33 cellular contexts compared by ENCODE assay signal in genomic region chr2:220422676-220423075, GRCh38.
DNase-seq lines count a peak whose midpoint lies in the region; ATAC-seq, FAIRE-seq and TF ChIP-seq lines count a peak whose summit lies in the region.
"Had no signal": no experiment of that assay in that cellular context is flagged by ENCODE, and none has a peak within 500 bp of the region (broad histone marks: within the 10 kb centered on the region; RNA-seq: fewer than 3 reads in every experiment).

No MANE protein-coding gene starts in this region.

- H3K4me3 ChIP-seq in HepG2 (replicated peaks in 1 of 3; ENCODE audit: insufficient read depth in 1 of 3, low read depth in 2 of 3, low read length in 3 of 3) = no peak overlapping the region
- no peak overlapping the region for H3K4me3 ChIP-seq in right lobe of liver
- no peak overlapping the region for H3K4me3 ChIP-seq in HEK293 (ENCODE audit: low read depth, low read length)
- H3K4me3 ChIP-seq: A549; BLaER1; BLaER1 treated with 17β-estradiol and CSF1 and Interleukin-3, amounts not matched to agents 10 nM and 100 nM had no signal

- in situ Hi-C loops in HepG2 (cut with HindIII; ENCODE audit: extremely low pct_ligation_motif_present, low pct_unique_long_range_greater_than_20kb) = no loop called here

- H3K27me3 ChIP-seq in HepG2 (ENCODE audit: control insufficient read depth in 1 of 2, insufficient read depth in 2 of 2, low read length in 2 of 2) = no peaks in the 10 kb centered on the region
- no peaks in the 10 kb centered on the region for H3K27me3 ChIP-seq in right lobe of liver
- H3K27me3 ChIP-seq: BE2C; BLaER1; BLaER1 treated with 17β-estradiol and CSF1 and Interleukin-3, amounts not matched to agents 10 nM and 100 nM had no signal

- H3K9me3 Mint-ChIP-seq in activated CD4-positive, alpha-beta memory T cell treated with anti-CD3 and anti-CD28 coated beads, Interleukin-2, amount 10 ng/mL, durations not matched to agents 7 days and 5 days = no peaks in the 10 kb centered on the region

- H3K9ac ChIP-seq in HepG2 (ENCODE audit: insufficient read depth, low read depth, low read length) = no peak overlapping the region
- H3K9ac ChIP-seq: BLaER1; BLaER1 treated with 17β-estradiol and CSF1 and Interleukin-3, amounts not matched to agents 10 nM and 100 nM had no signal

- no peaks in the 10 kb centered on the region for H3K36me3 Mint-ChIP-seq in activated CD4-positive, alpha-beta memory T cell treated with anti-CD3 and anti-CD28 coated beads, Interleukin-2, amount 10 ng/mL, durations not matched to agents 7 days and 5 days (ENCODE audit: low read depth)
- H3K36me3 Mint-ChIP-seq: CD14-positive monocyte; CD4-positive, alpha-beta memory T cell; CD4-positive, CD25-positive, alpha-beta regulatory T cell; CD8-positive, alpha-beta memory T cell; CD8-positive, alpha-beta T cell had no signal

- no peaks in the 10 kb centered on the region for H3K79me2 ChIP-seq in HepG2 (ENCODE audit: insufficient read depth, low read length)

- no peaks in the 10 kb centered on the region for H3K4me1 Mint-ChIP-seq in activated CD4-positive, alpha-beta memory T cell treated with anti-CD3 and anti-CD28 coated beads, Interleukin-2, amount 10 ng/mL, durations not matched to agents 7 days and 5 days
- H3K4me1 Mint-ChIP-seq: B cell; CD14-positive monocyte; CD4-positive, alpha-beta memory T cell; CD8-positive, alpha-beta memory T cell had no signal

- POLR2A ChIA-PET in HepG2 (lab: Yijun Ruan, JAX) (no interaction called here), HEK293 (lab: Yijun Ruan, JAX) (no interaction called here)
- POLR2A ChIA-PET in activated CD4-positive, alpha-beta memory T cell treated with anti-CD3 and anti-CD28 coated beads, Interleukin-2, amount 10 ng/mL, durations not matched to agents 7 days and 5 days (lab: Charles Lee) = no interaction called here

- 0% methylated on average over 1 of the region's 1 CpG for WGBS in HepG2 (ENCODE audit: low lambda C conversion rate)
- 40% methylated on average over 1 of the region's 1 CpG for WGBS in right lobe of liver (ENCODE audit: insufficient coverage, low coverage, low lambda C conversion rate, missing lambda C conversion rate)

- no peak overlapping the region for H2AFZ ChIP-seq in HepG2 (ENCODE audit: low read length)

- H3K4me3 Mint-ChIP-seq in activated CD4-positive, alpha-beta memory T cell treated with anti-CD3 and anti-CD28 coated beads, Interleukin-2, amount 10 ng/mL, durations not matched to agents 7 days and 5 days = no peak overlapping the region
- H3K4me3 Mint-ChIP-seq: B cell; CD14-positive monocyte; CD4-positive, alpha-beta memory T cell; CD4-positive, alpha-beta T cell; CD4-positive, CD25-positive, alpha-beta regulatory T cell; CD8-positive, alpha-beta memory T cell; CD8-positive, alpha-beta T cell had no signal

- H3K27ac Mint-ChIP-seq in activated CD4-positive, alpha-beta memory T cell treated with anti-CD3 and anti-CD28 coated beads, Interleukin-2, amount 10 ng/mL, durations not matched to agents 7 days and 5 days = no peak overlapping the region
- H3K27ac Mint-ChIP-seq: B cell; CD14-positive monocyte; CD4-positive, alpha-beta memory T cell; CD4-positive, alpha-beta T cell; CD4-positive, CD25-positive, alpha-beta regulatory T cell; CD8-positive, alpha-beta memory T cell; CD8-positive, alpha-beta T cell had no signal

- H3K4me1 ChIP-seq in HepG2 (ENCODE audit: insufficient read depth, low read length) = no peaks in the 10 kb centered on the region
- H3K4me1 ChIP-seq in right lobe of liver = no peaks in the 10 kb centered on the region
- no peaks in the 10 kb centered on the region for H3K4me1 ChIP-seq in HEK293 (ENCODE audit: control insufficient read depth, insufficient read depth, low read length)
- H3K4me1 ChIP-seq: A549; BE2C; BLaER1; BLaER1 treated with 17β-estradiol and CSF1 and Interleukin-3, amounts not matched to agents 10 nM and 100 nM; Caco-2 had no signal

- FAIRE-seq in HepG2 (lab: Jason Lieb, UNC) = no peak
- FAIRE-seq: A204.1, A549, D721Med had no signal

- DNase-seq in HepG2 (ENCODE audit: low spot score) (no peak), right lobe of liver (no peak)
- no peak for DNase-seq in activated CD4-positive, alpha-beta memory T cell treated with anti-CD3 and anti-CD28 coated beads, Interleukin-2, amount 10 ng/mL, durations not matched to agents 7 days and 5 days
- DNase-seq: 8988T; ACHN; AML-193; BE2C; C1 segment of cervical spinal cord; Caco-2; Calu3; CD4-positive, alpha-beta memory T cell; CD4-positive, alpha-beta T cell; CD4-positive, CD25-positive, alpha-beta regulatory T cell; CD8-positive, alpha-beta memory T cell; CD8-positive, alpha-beta T cell; COR-L47; DMS 273 treated with DMSO at 0.1 percent for 48 hours; DMS153; DMS53; DMS79; DMS79 treated with DMSO at 0.1 percent for 48 hours; DND-41; EL had no signal

- no peaks in the 10 kb centered on the region for H3K27me3 Mint-ChIP-seq in activated CD4-positive, alpha-beta memory T cell treated with anti-CD3 and anti-CD28 coated beads, Interleukin-2, amount 10 ng/mL, durations not matched to agents 7 days and 5 days
- H3K27me3 Mint-ChIP-seq: B cell; CD4-positive, alpha-beta T cell; CD4-positive, CD25-positive, alpha-beta regulatory T cell; CD8-positive, alpha-beta memory T cell had no signal

- BruUV-seq in HepG2 (replicated peaks; lab: Mats Ljungman, UMichigan) = no TSS peak

- TF ChIP-seq EP300 in HepG2 (IDR thresholded peaks at IDR 0.05; ENCODE audit: low read depth in 2 of 2, low read length in 2 of 2) = no peak
- no peak for TF ChIP-seq EP300 in HepG2 (CRISPR knock-in tag; IDR thresholded peaks at IDR 0.05; ENCODE audit: borderline replicate concordance)

- intact Hi-C loops in HepG2 (cut with micrococcal nuclease; ENCODE audit: unreplicated experiment) = no loop called here
- intact Hi-C loops in right lobe of liver (cut with DNase I) = no loop called here

- peaks cover 8% of the 10 kb centered on the region; the same call in 1 of the 2 replicates for H3K9me3 ChIP-seq in HepG2 (ENCODE audit: low read length)
- H3K9me3 ChIP-seq in right lobe of liver = no peaks in the 10 kb centered on the region
- no peaks in the 10 kb centered on the region for H3K9me3 ChIP-seq in HEK293 (ENCODE audit: control insufficient read depth, insufficient read depth, low read depth, low read length)
- H3K9me3 ChIP-seq: A549; BE2C; BLaER1; BLaER1 treated with 17β-estradiol and CSF1 and Interleukin-3, amounts not matched to agents 10 nM and 100 nM; Caco-2 had no signal

- no peak for TF ChIP-seq CTCF in HepG2 (CRISPR knock-in tag; IDR thresholded peaks at IDR 0.05)
- no peak for TF ChIP-seq CTCF in right lobe of liver (IDR thresholded peaks at IDR 0.05)
- no peak for TF ChIP-seq CTCF in HEK293 (tag by site-specific recombination; IDR thresholded peaks at IDR 0.05)

- H4K20me1 ChIP-seq in HepG2 (ENCODE audit: insufficient read depth, low read length) = no peaks in the 10 kb centered on the region
- H4K20me1 ChIP-seq: BLaER1; BLaER1 treated with 17β-estradiol and CSF1 and Interleukin-3, amounts not matched to agents 10 nM and 100 nM had no signal

- no peak overlapping the region for H3K4me2 ChIP-seq in HepG2 (ENCODE audit: low read depth, low read length)
- H3K4me2 ChIP-seq: A549; BLaER1; BLaER1 treated with 17β-estradiol and CSF1 and Interleukin-3, amounts not matched to agents 10 nM and 100 nM had no signal

- ATAC-seq in HepG2 (no peak), right lobe of liver (no peak)
- ATAC-seq: A549; CD8-positive, alpha-beta T cell had no signal

- TF ChIP-seq POLR2A in HepG2 (IDR thresholded peaks at IDR 0.05; ENCODE audit: insufficient read depth in 1 of 2, low read depth in 2 of 2, low read length in 2 of 2) (no peak), right lobe of liver (IDR thresholded peaks at IDR 0.05) (no peak)

- H3K27ac ChIP-seq in HepG2 (ENCODE audit: extremely low read length, insufficient read depth, low read length) (no peak overlapping the region), right lobe of liver (no peak overlapping the region), HEK293 (ENCODE audit: extremely low read depth, low read depth, low read length) (no peak overlapping the region)
- H3K27ac ChIP-seq: 22Rv1; A549; BLaER1; BLaER1 treated with 17β-estradiol and CSF1 and Interleukin-3, amounts not matched to agents 10 nM and 100 nM; C4-2B had no signal

- TF ChIP-seq RAD21 in HepG2 (CRISPR knock-in tag; IDR thresholded peaks at IDR 0.05) = no peak

- H3K36me3 ChIP-seq in HepG2 (replicated peaks in 1 of 2; ENCODE audit: control insufficient read depth in 1 of 2, insufficient read depth in 2 of 2, low read length in 2 of 2) (no peaks in the 10 kb centered on the region), right lobe of liver (no peaks in the 10 kb centered on the region), HEK293 (ENCODE audit: control insufficient read depth in 2 of 2, insufficient read depth in 1 of 2, low read length in 2 of 2) (no peaks in the 10 kb centered on the region)
- H3K36me3 ChIP-seq: BE2C; BLaER1; BLaER1 treated with 17β-estradiol and CSF1 and Interleukin-3, amounts not matched to agents 10 nM and 100 nM had no signal

- CTCF ChIA-PET in HepG2 (lab: Yijun Ruan, JAX; ENCODE audit: low intra/inter-chr PET ratio, low total read pairs) = no interaction called here
- CTCF ChIA-PET in HEK293 (lab: Yijun Ruan, JAX) = no interaction called here
- CTCF ChIA-PET in activated CD4-positive, alpha-beta memory T cell treated with anti-CD3 and anti-CD28 coated beads, Interleukin-2, amount 10 ng/mL, durations not matched to agents 7 days and 5 days (lab: Charles Lee) = no interaction called here

TF ChIP-seq in HEK293, 187 proteins besides CTCF, POLR2A, EP300 and RAD21:
- TF ChIP-seq ZNF184 (tag by site-specific recombination; IDR thresholded peaks at IDR 0.05) (no peak), ZNF513 (tag by site-specific recombination; IDR thresholded peaks at IDR 0.05) (peak; percentile 58)

Comparison
In these comparisons a context has a peak if more than half of its experiments do, and no peak if none do; other contexts are left out.
1. Of the 63 proteins assayed by ChIP-seq in both HepG2 and HEK293: peak only in HepG2: none; only in HEK293: ZNF513; in both: none; in neither: 62.